Comparison of ENCODE assay signal across 26 cellular contexts in genomic region chr14:64272019-64272418, GRCh38. TPM values are rescaled to one million over a fixed set of nuclear protein-coding genes. Genes with fewer than 3 reads are reported as not detected.
DNase-seq lines count a peak whose midpoint lies in the region; ATAC-seq, FAIRE-seq and TF ChIP-seq lines count a peak whose summit lies in the region.
"Had no signal": no experiment of that assay in that cellular context is flagged by ENCODE, and none has a peak within 500 bp of the region (broad histone marks: within the 10 kb centered on the region; RNA-seq: fewer than 3 reads in every experiment).

No MANE protein-coding gene starts in this region.

- H3K36me3 ChIP-seq in HepG2 (replicated peaks in 1 of 2; ENCODE audit: control insufficient read depth in 1 of 2, insufficient read depth in 2 of 2, low read length in 2 of 2), result no peaks in the 10 kb centered on the region
- no peaks in the 10 kb centered on the region for H3K36me3 ChIP-seq in right lobe of liver
- H3K36me3 ChIP-seq in Karpas-422 (ENCODE audit: insufficient read depth, low read length), result no peaks in the 10 kb centered on the region
- no peaks in the 10 kb centered on the region for H3K36me3 ChIP-seq in keratinocyte (ENCODE audit: control insufficient read depth in 2 of 2, extremely low read depth in 1 of 2, insufficient read depth in 2 of 2, low read length in 2 of 2)
- H3K36me3 ChIP-seq: BE2C, BLaER1 had no signal

- H3K9me1 ChIP-seq in keratinocyte (ENCODE audit: control insufficient read depth, extremely low read depth, insufficient read depth, low read length), result no peaks in the 10 kb centered on the region

- TF ChIP-seq POLR2A in HepG2 (IDR thresholded peaks at IDR 0.05; ENCODE audit: insufficient read depth in 1 of 2, low read depth in 2 of 2, low read length in 2 of 2), result no peak
- TF ChIP-seq POLR2A in right lobe of liver (IDR thresholded peaks at IDR 0.05), result no peak

- POLR2A ChIA-PET in HepG2 (lab: Yijun Ruan, JAX), result no interaction called here

- H3K4me1 ChIP-seq in HepG2 (ENCODE audit: insufficient read depth, low read length) (no peaks in the 10 kb centered on the region), right lobe of liver (no peaks in the 10 kb centered on the region), Karpas-422 (ENCODE audit: low read length) (no peaks in the 10 kb centered on the region), keratinocyte (ENCODE audit: control insufficient read depth, extremely low read depth, insufficient read depth, low read length) (no peaks in the 10 kb centered on the region)
- H3K4me1 ChIP-seq: BE2C, BLaER1 had no signal

- TF ChIP-seq EP300 in HepG2 (IDR thresholded peaks at IDR 0.05; ENCODE audit: low read depth in 2 of 2, low read length in 2 of 2) (no peak), HepG2 (CRISPR knock-in tag; IDR thresholded peaks at IDR 0.05; ENCODE audit: borderline replicate concordance) (no peak)

- no peak overlapping the region for H3K4me2 ChIP-seq in HepG2 (ENCODE audit: low read depth, low read length)
- no peak overlapping the region for H3K4me2 ChIP-seq in Karpas-422 (ENCODE audit: low read depth, low read length, poor library complexity, severe bottlenecking)
- H3K4me2 ChIP-seq in keratinocyte (ENCODE audit: control insufficient read depth, extremely low read depth, insufficient read depth, low read depth, low read length), result no peak overlapping the region
- H3K4me2 ChIP-seq: BLaER1 had no signal

- in situ Hi-C loops in HepG2 (cut with HindIII; ENCODE audit: extremely low pct_ligation_motif_present, low pct_unique_long_range_greater_than_20kb), result no loop called here

- intact Hi-C loops in HepG2 (cut with micrococcal nuclease; ENCODE audit: unreplicated experiment), result no loop called here
- intact Hi-C loops in right lobe of liver (cut with DNase I), result no loop called here

- no peak overlapping the region for H2AFZ ChIP-seq in HepG2 (ENCODE audit: low read length)
- peak overlapping the region; percentile 68; the same call in 1 of the 2 replicates for H2AFZ ChIP-seq in Karpas-422 (ENCODE audit: low read length)
- peak overlapping the region; percentile 6 for H2AFZ ChIP-seq in keratinocyte (ENCODE audit: control insufficient read depth, low read length)

- H3K9me2 ChIP-seq in Karpas-422 (replicated peaks; ENCODE audit: insufficient read depth, low read length), result no peaks in the 10 kb centered on the region

- H3K9ac ChIP-seq in HepG2 (ENCODE audit: insufficient read depth, low read depth, low read length) (no peak overlapping the region), Karpas-422 (ENCODE audit: low read length) (no peak overlapping the region), keratinocyte (ENCODE audit: control insufficient read depth, extremely low read depth, insufficient read depth, low read length) (no peak overlapping the region)
- H3K9ac ChIP-seq: BLaER1 had no signal

- no peak for DNase-seq in HepG2 (ENCODE audit: low spot score)
- no peak for DNase-seq in right lobe of liver
- no peak for DNase-seq in Karpas-422
- DNase-seq in keratinocyte (ENCODE audit: low read depth, low spot score), result no peak
- DNase-seq in DMS79 (lab: John Stamatoyannopoulos, UW), result no peak
- DNase-seq in NCI-H2171 treated with DMSO at 0.1 percent for 48 hours (lab: John Stamatoyannopoulos, UW), result no peak
- DNase-seq: ACHN; BE2C; C1 segment of cervical spinal cord; Calu3; CD4-positive, alpha-beta memory T cell; CD4-positive, CD25-positive, alpha-beta regulatory T cell; CD8-positive, alpha-beta memory T cell; COR-L47; DND-41; EL; GDM1 had no signal

- H3K4me3 ChIP-seq in HepG2 (replicated peaks in 1 of 3; ENCODE audit: insufficient read depth in 1 of 3, low read depth in 2 of 3, low read length in 3 of 3) (no peak overlapping the region), right lobe of liver (no peak overlapping the region), Karpas-422 (ENCODE audit: low read length) (no peak overlapping the region), keratinocyte (ENCODE audit: control insufficient read depth in 2 of 3, extremely low read depth in 1 of 3, insufficient read depth in 2 of 3, low read depth in 1 of 3, low read length in 3 of 3) (no peak overlapping the region)
- H3K4me3 ChIP-seq: BLaER1, GM12878 had no signal

- H3K79me2 ChIP-seq in HepG2 (ENCODE audit: insufficient read depth, low read length) (no peaks in the 10 kb centered on the region), Karpas-422 (ENCODE audit: low read length) (no peaks in the 10 kb centered on the region), keratinocyte (ENCODE audit: control insufficient read depth, insufficient read depth, low read length) (no peaks in the 10 kb centered on the region)

- no peak for TF ChIP-seq CTCF in HepG2 (CRISPR knock-in tag; IDR thresholded peaks at IDR 0.05)
- TF ChIP-seq CTCF in right lobe of liver (IDR thresholded peaks at IDR 0.05), result no peak
- TF ChIP-seq CTCF in keratinocyte (optimal IDR thresholded peaks at IDR 0.05 in 1 of 3, IDR thresholded peaks at IDR 0.05 in 1 of 3, conservative IDR thresholded peaks at IDR 0.05 in 1 of 3; ENCODE audit: extremely low read depth in 1 of 3, insufficient read depth in 2 of 3, low read length in 3 of 3), result no peak

- H3K27me3 ChIP-seq in HepG2 (ENCODE audit: control insufficient read depth in 1 of 2, insufficient read depth in 2 of 2, low read length in 2 of 2) (peaks cover 0 to 2% of the 10 kb centered on the region in 2 experiments; a peak in 1 of 5 replicates), right lobe of liver (no peaks in the 10 kb centered on the region), Karpas-422 (ENCODE audit: low read length) (no peaks in the 10 kb centered on the region), keratinocyte (ENCODE audit: control insufficient read depth, extremely low read depth, insufficient read depth, low read length) (no peaks in the 10 kb centered on the region)
- H3K27me3 ChIP-seq: BE2C, BLaER1 had no signal

- dilution Hi-C loops in keratinocyte (cut with MboI; ENCODE audit: extremely low pct_ligation_motif_present, low sequenced_read_pairs), result no loop called here

- no TSS peak for BruUV-seq in HepG2 (replicated peaks; lab: Mats Ljungman, UMichigan)

- ATAC-seq in HepG2 (no peak), right lobe of liver (no peak)
- ATAC-seq: GM12878 had no signal

- FAIRE-seq in HepG2 (lab: Jason Lieb, UNC) (no peak), keratinocyte (lab: Jason Lieb, UNC) (no peak)
- FAIRE-seq: D721Med, GM12878, GM12892, GM18507 had no signal

- H3K9me3 ChIP-seq in HepG2 (ENCODE audit: low read length) (no peaks in the 10 kb centered on the region), right lobe of liver (no peaks in the 10 kb centered on the region), Karpas-422 (ENCODE audit: low read length) (0 out of 2 replicates have a peak, but pooled peaks cover 4% of the 10 kb centered on the region), keratinocyte (ENCODE audit: control insufficient read depth, low read depth, low read length) (no peaks in the 10 kb centered on the region)
- H3K9me3 ChIP-seq: BE2C had no signal

- H4K20me1 ChIP-seq in HepG2 (ENCODE audit: insufficient read depth, low read length), result no peaks in the 10 kb centered on the region
- H4K20me1 ChIP-seq in Karpas-422 (ENCODE audit: insufficient read depth, low read depth, low read length), result no peaks in the 10 kb centered on the region
- no peaks in the 10 kb centered on the region for H4K20me1 ChIP-seq in keratinocyte (ENCODE audit: control insufficient read depth, extremely low read depth, insufficient read depth, low read length)
- H4K20me1 ChIP-seq: BLaER1 had no signal

- H3K27ac ChIP-seq in HepG2 (ENCODE audit: extremely low read length, insufficient read depth, low read length) (no peak overlapping the region), right lobe of liver (no peak overlapping the region), Karpas-422 (ENCODE audit: low read length) (no peak overlapping the region), keratinocyte (ENCODE audit: control insufficient read depth, insufficient read depth, low read length) (no peak overlapping the region)
- H3K27ac ChIP-seq: 22Rv1, BLaER1 had no signal

- CTCF ChIA-PET in HepG2 (lab: Yijun Ruan, JAX; ENCODE audit: low intra/inter-chr PET ratio, low total read pairs), result no interaction called here

- TF ChIP-seq RAD21 in HepG2 (CRISPR knock-in tag; IDR thresholded peaks at IDR 0.05), result no peak

RNA-seq across cellular contexts. Expression of gene ESR2, which starts 22.2 kb away (rescaled TPM):
- total RNA-seq in HepG2 (2016; rRNA removed; fragmentation: Illumina TruSeq; extraction: Trizol), result 0.04 TPM in 1 of 2 replicates, not detected in the other
- total RNA-seq in HepG2 (2016; cell fraction: cytosol; rRNA removed; fragmentation: Illumina TruSeq; extraction: Trizol; ENCODE audit: low read depth), result not detected in 2 replicates
- total RNA-seq in HepG2 (2016; cell fraction: insoluble cytoplasmic fraction; rRNA removed; fragmentation: Illumina TruSeq; extraction: Trizol), result not detected in 2 replicates
- total RNA-seq in HepG2 (2016; cell fraction: membrane; rRNA removed; fragmentation: Illumina TruSeq; extraction: Trizol), result not detected in 2 replicates
- total RNA-seq in HepG2 (2016; cell fraction: nucleus; rRNA removed; fragmentation: Illumina TruSeq; extraction: Trizol), result not detected in 2 replicates
- 0.01 TPM in 1 of 2 replicates, not detected in the other for polyA plus RNA-seq in HepG2 (2011; rRNA removed)
- not detected in 2 replicates for polyA plus RNA-seq in HepG2 (2011; cell fraction: cytosol; rRNA removed)
- polyA plus RNA-seq in HepG2 (2011; cell fraction: nucleus; rRNA removed), result 0.03 TPM in 1 of 2 replicates, not detected in the other
- 0.07 and 0.16 TPM in 2 replicates for polyA plus RNA-seq in HepG2 (2012)
- polyA plus RNA-seq in HepG2 (2016; cell fraction: cytosol; fragmentation: Illumina TruSeq; extraction: Trizol; ENCODE audit: low read depth), result not detected in 2 replicates
- polyA plus RNA-seq in HepG2 (2016; cell fraction: insoluble cytoplasmic fraction; fragmentation: Illumina TruSeq; extraction: Trizol; ENCODE audit: low read depth), result not detected in 2 replicates
- not detected in 2 replicates for polyA plus RNA-seq in HepG2 (2016; cell fraction: membrane; fragmentation: Illumina TruSeq; extraction: Trizol; ENCODE audit: low read depth)
- not detected in 2 replicates for polyA plus RNA-seq in HepG2 (2016; cell fraction: nucleus; fragmentation: Illumina TruSeq; extraction: Trizol; ENCODE audit: insufficient read depth, low read depth)
- 0.35 TPM in 1 of 2 replicates, not detected in the other for polyA minus RNA-seq in HepG2 (2011; rRNA and poly(A)+ RNA removed; ENCODE audit: low replicate concordance)
- polyA minus RNA-seq in HepG2 (2011; cell fraction: cytosol; rRNA and poly(A)+ RNA removed), result not detected in 2 replicates
- not detected in 2 replicates for polyA minus RNA-seq in HepG2 (2011; cell fraction: nucleus; rRNA and poly(A)+ RNA removed)
- under 1 TPM in 1 of 6 experiments, not detected in 5; 0.04 TPM for total RNA-seq in right lobe of liver
- 87.8 and 101 TPM in 2 replicates for total RNA-seq in Karpas-422 (2014; rRNA removed; shearing (Covaris generic); ENCODE audit: low replicate concordance)
- 0.02 to 0.06 TPM (median 0.03 TPM) in 3 replicates for polyA plus RNA-seq in keratinocyte
- polyA plus RNA-seq in keratinocyte (2011; ENCODE audit: low read depth), result 0.09 TPM
- polyA plus RNA-seq in keratinocyte (2011; cell fraction: cytosol; rRNA removed), result 0.11 TPM in 1 of 2 replicates, not detected in the other
- 0.04 and 0.13 TPM in 2 replicates for polyA plus RNA-seq in keratinocyte (2011; cell fraction: nucleus; rRNA removed)
- polyA plus RNA-seq in keratinocyte (2012; ENCODE audit: low replicate concordance), result 0.13 and 0.25 TPM in 2 replicates
- polyA minus RNA-seq in keratinocyte, result 0.20 to 0.45 TPM in 2 of 3 replicates, not detected in the other
- polyA minus RNA-seq in keratinocyte (2011; cell fraction: cytosol; rRNA and poly(A)+ RNA removed), result not detected
- polyA minus RNA-seq in keratinocyte (2011; cell fraction: nucleus; rRNA and poly(A)+ RNA removed), result 0.31 TPM in 1 of 2 replicates, not detected in the other
- total RNA-seq: A172; Calu3; CD4-positive, alpha-beta memory T cell; CD4-positive, CD25-positive, alpha-beta regulatory T cell; G401 had no signal
- polyA plus RNA-seq: CD14-positive monocyte had no signal

Comparison
In these comparisons a context has a peak if more than half of its experiments do, and no peak if none do; other contexts are left out.
1. RNA of gene ESR2, which starts 22.2 kb away (total RNA-seq): 87.8 to 101 TPM in Karpas-422; 0.04 TPM in HepG2 and 0.04 TPM in right lobe of liver; every median in the first group is over 10 times any median in the second.